8 cellular contexts compared by ENCODE assay signal in genomic region chr10:14554091-14554842, GRCh38.
DNase-seq lines count a peak whose midpoint lies in the region; ATAC-seq and TF ChIP-seq lines count a peak whose summit lies in the region.

No MANE protein-coding gene starts in this region.

- H2AFZ ChIP-seq in PC-3 (ENCODE audit: low read length): no peak overlapping the region

- H3K79me2 ChIP-seq in PC-3 (ENCODE audit: low read length): peaks cover 84% of the 10 kb centered on the region

- peak overlapping the region; percentile 68 for H3K9ac ChIP-seq in PC-3 (ENCODE audit: low read length)

- H3K36me3 ChIP-seq in PC-3 (ENCODE audit: low read depth, low read length) (peaks cover 13% of the 10 kb centered on the region), esophagus (ENCODE audit: control insufficient read depth in 2 of 2, insufficient read depth in 2 of 2, low read length in 1 of 2) (no peaks in the 10 kb centered on the region), psoas muscle (ENCODE audit: insufficient read depth in 1 of 2, low read depth in 1 of 2) (no peaks in the 10 kb centered on the region)

- POLR2A ChIA-PET in PC-3 (lab: Charles Lee; ENCODE audit: unreplicated experiment): interaction anchor here (0.5 kb wide), 1 partner anchor 35 kb away, joined by 4 read pairs; no protein-coding TSS in a partner anchor

- no peaks in the 10 kb centered on the region for H3K27me3 ChIP-seq in PC-3 (ENCODE audit: low read length)
- H3K27me3 ChIP-seq in esophagus (ENCODE audit: control insufficient read depth in 1 of 2, insufficient read depth in 2 of 2, low read length in 2 of 2): no peaks in the 10 kb centered on the region
- no peaks in the 10 kb centered on the region for H3K27me3 ChIP-seq in psoas muscle (ENCODE audit: insufficient read depth in 3 of 3, low read length in 2 of 3)

- ATAC-seq in PC-3: peak; percentile 87
- peak; percentile 11 for ATAC-seq in stimulated activated naive CD8-positive, alpha-beta T cell treated with anti-CD3 and anti-CD28 coated beads, Interleukin-15, amount 100 ng/mL, for 72 hours
- ATAC-seq in psoas muscle: no peak

- H3F3A ChIP-seq in PC-3 (ENCODE audit: low read length, unreplicated experiment): no peaks in the 10 kb centered on the region

- no peaks in the 10 kb centered on the region for H3K9me2 ChIP-seq in PC-3 (replicated peaks; ENCODE audit: low read length)

- H3K4me1 ChIP-seq in PC-3 (ENCODE audit: insufficient read depth, low read length) (peaks cover 51% of the 10 kb centered on the region), esophagus (ENCODE audit: control insufficient read depth in 2 of 2, insufficient read depth in 2 of 2, low read length in 1 of 2) (peaks cover 0 to 11% of the 10 kb centered on the region in 2 donors), psoas muscle (no peaks in the 10 kb centered on the region)

- H3K9me3 ChIP-seq in PC-3 (ENCODE audit: low read length) (no peaks in the 10 kb centered on the region), esophagus (ENCODE audit: control insufficient read depth in 2 of 2, insufficient read depth in 1 of 2, low read depth in 1 of 2, low read length in 1 of 2) (no peaks in the 10 kb centered on the region), psoas muscle (no peaks in the 10 kb centered on the region)

- no TSS peak for BruUV-seq in PC-3 (replicated peaks; lab: Mats Ljungman, UMichigan)

- WGBS in esophagus, 2 donors: 63 to 71% methylated on average over 5 of the region's 5 CpGs
- WGBS in psoas muscle, 3 donors: 83 to 88% (median 84%) methylated on average over 5 of the region's 5 CpGs

- TF ChIP-seq CTCF in PC-3 (conservative IDR thresholded peaks at IDR 0.05; ENCODE audit: low read depth, low read length) (no peak), psoas muscle (IDR thresholded peaks at IDR 0.05) (no peak)

- H4K20me1 ChIP-seq in PC-3 (ENCODE audit: low read length): no peaks in the 10 kb centered on the region

- peaks cover 73% of the 10 kb centered on the region for H3K4me1 Mint-ChIP-seq in activated CD4-positive, alpha-beta T cell treated with anti-CD3 and anti-CD28 coated beads, Interleukin-2, amount 10 ng/mL, durations not matched to agents 24 days and 14 days
- H3K4me1 Mint-ChIP-seq in stimulated activated naive CD8-positive, alpha-beta T cell treated with anti-CD3 and anti-CD28 coated beads, Interleukin-15, amount 100 ng/mL, for 72 hours: peaks cover 97% of the 10 kb centered on the region

- CTCF ChIA-PET in PC-3 (lab: Charles Lee): no interaction called here

- peak overlapping the region; percentile 93 for H3K27ac ChIP-seq in PC-3 (ENCODE audit: low read length)
- peak overlapping the region; percentile 66 to 88 for H3K27ac ChIP-seq in esophagus (ENCODE audit: low read depth in 2 of 2, low read length in 1 of 2)
- no peak overlapping the region for H3K27ac ChIP-seq in psoas muscle

- DNase-seq in activated CD4-positive, alpha-beta T cell treated with anti-CD3 and anti-CD28 coated beads, Interleukin-2, amount 10 ng/mL, durations not matched to agents 24 days and 14 days: no peak
- no peak for DNase-seq in activated CD4-positive, alpha-beta T cell treated with anti-CD3 and anti-CD28 coated beads for 1 hour
- peak; percentile 84 for DNase-seq in PC-3
- DNase-seq in stimulated activated naive CD8-positive, alpha-beta T cell treated with anti-CD3 and anti-CD28 coated beads, Interleukin-15, amount 100 ng/mL, for 72 hours: no peak
- DNase-seq in globus pallidus (ENCODE audit: low spot score): no peak
- DNase-seq in psoas muscle: no peak
- DNase-seq in NCI-H128 (lab: John Stamatoyannopoulos, UW; ENCODE audit: unreplicated experiment): no peak

- H3K27me3 Mint-ChIP-seq in activated CD4-positive, alpha-beta T cell treated with anti-CD3 and anti-CD28 coated beads, Interleukin-2, amount 10 ng/mL, durations not matched to agents 24 days and 14 days: no peaks in the 10 kb centered on the region
- H3K27me3 Mint-ChIP-seq in stimulated activated naive CD8-positive, alpha-beta T cell treated with anti-CD3 and anti-CD28 coated beads, Interleukin-15, amount 100 ng/mL, for 72 hours: no peaks in the 10 kb centered on the region

- H3K36me3 Mint-ChIP-seq in activated CD4-positive, alpha-beta T cell treated with anti-CD3 and anti-CD28 coated beads, Interleukin-2, amount 10 ng/mL, durations not matched to agents 24 days and 14 days (ENCODE audit: low read depth): peaks cover 56% of the 10 kb centered on the region

- intact Hi-C loops in activated CD4-positive, alpha-beta T cell treated with anti-CD3 and anti-CD28 coated beads, Interleukin-2, amount 10 ng/mL, durations not matched to agents 24 days and 14 days (cut with micrococcal nuclease): no loop called here
- intact Hi-C loops in PC-3 (cut with micrococcal nuclease) (loop anchor here (2.0 kb wide), 1 partner anchor 19 kb away; no protein-coding TSS in a partner anchor), psoas muscle (cut with DNase I) (no loop called here)

- no peaks in the 10 kb centered on the region for H3K9me3 Mint-ChIP-seq in activated CD4-positive, alpha-beta T cell treated with anti-CD3 and anti-CD28 coated beads, Interleukin-2, amount 10 ng/mL, durations not matched to agents 24 days and 14 days
- H3K9me3 Mint-ChIP-seq in stimulated activated naive CD8-positive, alpha-beta T cell treated with anti-CD3 and anti-CD28 coated beads, Interleukin-15, amount 100 ng/mL, for 72 hours: no peaks in the 10 kb centered on the region

- H3K4me3 ChIP-seq in PC-3 (ENCODE audit: low read length) (peak overlapping the region; percentile 39; the same call in 1 of the 2 replicates), esophagus (ENCODE audit: low read depth in 1 of 2, low read length in 2 of 2) (no peak overlapping the region), psoas muscle (no peak overlapping the region)

- peak overlapping the region; percentile 62 for H3K4me2 ChIP-seq in PC-3 (ENCODE audit: low read length)

- H3K27ac Mint-ChIP-seq in activated CD4-positive, alpha-beta T cell treated with anti-CD3 and anti-CD28 coated beads, Interleukin-2, amount 10 ng/mL, durations not matched to agents 24 days and 14 days: peak overlapping the region; percentile 76
- peak overlapping the region; percentile 88 to 90 for H3K27ac Mint-ChIP-seq in stimulated activated naive CD8-positive, alpha-beta T cell treated with anti-CD3 and anti-CD28 coated beads, Interleukin-15, amount 100 ng/mL, for 72 hours

- peak overlapping the region; percentile 38 for H3K4me3 Mint-ChIP-seq in activated CD4-positive, alpha-beta T cell treated with anti-CD3 and anti-CD28 coated beads, Interleukin-2, amount 10 ng/mL, durations not matched to agents 24 days and 14 days
- H3K4me3 Mint-ChIP-seq in stimulated activated naive CD8-positive, alpha-beta T cell treated with anti-CD3 and anti-CD28 coated beads, Interleukin-15, amount 100 ng/mL, for 72 hours: peak overlapping the region; percentile 55 to 66

Comparison
In these comparisons a context has a peak if more than half of its experiments do, and no peak if none do; other contexts are left out.
1. ATAC-seq: peak in PC-3 (single experiment) and stimulated activated naive CD8-positive, alpha-beta T cell treated with anti-CD3 and anti-CD28 coated beads, Interleukin-15, amount 100 ng/mL, for 72 hours (single experiment); none in psoas muscle (0 of 4).